Comparison of ENCODE assay signal across 22 cellular contexts in genomic region chr17:80096531-80097306, GRCh38. TPM values are rescaled to one million over a fixed set of nuclear protein-coding genes. Genes with fewer than 3 reads are reported as not detected.
DNase-seq lines count a peak whose midpoint lies in the region; ATAC-seq and TF ChIP-seq lines count a peak whose summit lies in the region.
"Had no signal": no experiment of that assay in that cellular context is flagged by ENCODE, and none has a peak within 500 bp of the region (broad histone marks: within the 10 kb centered on the region; RNA-seq: fewer than 3 reads in every experiment).

No MANE protein-coding gene starts in this region.

- no peak overlapping the region for H2AFZ ChIP-seq in hepatocyte

- 73% methylated on average over 17 of the region's 17 CpGs for WGBS in hepatocyte (ENCODE audit: low lambda C conversion rate, missing lambda C conversion rate)
- WGBS in sigmoid colon, 2 donors: 81 to 82% methylated on average over 17 of the region's 17 CpGs

- no peak for ATAC-seq in GM19463 (IDR thresholded peaks at IDR 0.05; ENCODE audit: unreplicated experiment)
- ATAC-seq: activated naive CD8-positive, alpha-beta T cell treated with anti-CD3 and anti-CD28 coated beads, Interleukin-2, amount 50 U/mL, for 24 hours; heart left ventricle; left lung; naive thymus-derived CD8-positive, alpha-beta T cell; pancreas; WTC11 had no signal

- H3K9me2 ChIP-seq in hepatocyte (replicated peaks; ENCODE audit: insufficient read depth): no peaks in the 10 kb centered on the region

- H3K27ac ChIP-seq in hepatocyte (no peak overlapping the region), sigmoid colon (no peak overlapping the region)
- H3K27ac ChIP-seq: epithelial cell of prostate, heart left ventricle, left lung, pancreas, right atrium auricular region, tibial artery had no signal

- peaks cover 9% of the 10 kb centered on the region for H3K4me1 ChIP-seq in NT2/D1 (ENCODE audit: insufficient read depth, insufficient read length)
- H3K4me1 ChIP-seq in hepatocyte (ENCODE audit: insufficient read depth): no peaks in the 10 kb centered on the region
- H3K4me1 ChIP-seq in sigmoid colon: peaks cover 0 to 9% (median 7%) of the 10 kb centered on the region in 4 donors

- DNase-seq in NCI-H82 (lab: John Stamatoyannopoulos, UW) (peak; percentile 24), NCI-H82 treated with DMSO at 0.1 percent for 48 hours (lab: John Stamatoyannopoulos, UW; ENCODE audit: unreplicated experiment) (no peak), NT2/D1 (ENCODE audit: low read depth, low spot score) (no peak), hepatocyte (ENCODE audit: low spot score) (peak; percentile 10), sigmoid colon (peak; percentile 54), cerebellum (ENCODE audit: low spot score) (no peak)
- no peak for DNase-seq in stimulated activated naive CD4-positive, alpha-beta T cell (lab: John Stamatoyannopoulos, UW)
- DNase-seq: activated CD4-positive, alpha-beta memory T cell treated with anti-CD3 and anti-CD28 coated beads for 36 hours; activated naive CD8-positive, alpha-beta T cell treated with anti-CD3 and anti-CD28 coated beads, Interleukin-2, amount 50 U/mL, for 24 hours; CD8-positive, alpha-beta memory T cell; heart left ventricle; naive thymus-derived CD8-positive, alpha-beta T cell; NCI-H526; stimulated activated CD4-positive, alpha-beta T cell treated with anti-CD3 and anti-CD28 coated beads, Interleukin-4, amount 100 ng/mL, for 4 hours; T1000; tibial artery had no signal

- no peak for TF ChIP-seq POLR2A in sigmoid colon (IDR thresholded peaks at IDR 0.05)

- H3K79me2 ChIP-seq in hepatocyte: no peaks in the 10 kb centered on the region

- TF ChIP-seq EP300 in sigmoid colon (IDR thresholded peaks at IDR 0.05): no peak

- H3K36me3 ChIP-seq in NT2/D1 (ENCODE audit: insufficient read depth, insufficient read length, low read length): no peaks in the 10 kb centered on the region
- no peaks in the 10 kb centered on the region for H3K36me3 ChIP-seq in hepatocyte (replicated peaks; ENCODE audit: insufficient read depth, low read depth)
- no peaks in the 10 kb centered on the region for H3K36me3 ChIP-seq in sigmoid colon
- H3K36me3 ChIP-seq: heart left ventricle, left lung, pancreas, right atrium auricular region, tibial artery had no signal

- H3K9ac ChIP-seq in NT2/D1 (ENCODE audit: insufficient read length, low read depth): peak overlapping the region; percentile 17

- no peaks in the 10 kb centered on the region for H4K20me1 ChIP-seq in hepatocyte (ENCODE audit: insufficient read depth, poor library complexity, severe bottlenecking)

- TF ChIP-seq CTCF in hepatocyte (IDR thresholded peaks at IDR 0.05; ENCODE audit: poor library complexity) (no peak), sigmoid colon (IDR thresholded peaks at IDR 0.05) (no peak)

- no peak overlapping the region for H3K4me2 ChIP-seq in hepatocyte

- no peak overlapping the region for H3K4me3 ChIP-seq in NT2/D1 (ENCODE audit: insufficient read length, low read depth)
- no peak overlapping the region for H3K4me3 ChIP-seq in hepatocyte
- no peak overlapping the region for H3K4me3 ChIP-seq in sigmoid colon
- H3K4me3 ChIP-seq: heart left ventricle, left lung, pancreas, right atrium auricular region, tibial artery had no signal

- H3K9me3 ChIP-seq in NT2/D1 (ENCODE audit: insufficient read depth, low read length): no peaks in the 10 kb centered on the region
- H3K9me3 ChIP-seq in hepatocyte (ENCODE audit: low read depth): no peaks in the 10 kb centered on the region
- no peaks in the 10 kb centered on the region for H3K9me3 ChIP-seq in sigmoid colon
- H3K9me3 ChIP-seq: heart left ventricle, left lung, pancreas, right atrium auricular region, tibial artery had no signal

- H3K27me3 ChIP-seq in NT2/D1 (ENCODE audit: insufficient read depth, insufficient read length) (peaks cover 6% of the 10 kb centered on the region), hepatocyte (no peaks in the 10 kb centered on the region), sigmoid colon (no peaks in the 10 kb centered on the region)
- H3K27me3 ChIP-seq: heart left ventricle, left lung, pancreas, right atrium auricular region, tibial artery had no signal

- intact Hi-C loops in sigmoid colon (cut with DNase I): no loop called here

RNA-seq across cellular contexts. Expression of gene GAA, which starts 4.7 kb away (rescaled TPM):
- total RNA-seq in hepatocyte (35.2 and 37.1 TPM in 2 replicates), sigmoid colon (10 to 100 TPM; 38.5 to 74.2 (median 54.4) TPM), cerebellum (14.0 TPM)
- polyA plus RNA-seq in hepatocyte (43.1 and 55.8 TPM in 2 replicates), sigmoid colon (10 to 100 TPM; 13.8 to 35.7 (median 30.7) TPM)

RNA-seq across cellular contexts. Expression of gene EIF4A3, which starts 50.2 kb away (rescaled TPM):
- total RNA-seq in hepatocyte (59.3 and 81.7 TPM in 2 replicates), sigmoid colon (10 to 100 TPM; 26.6 to 45.1 (median 39.8) TPM), cerebellum (36.0 TPM)
- polyA plus RNA-seq in hepatocyte (106 and 107 TPM in 2 replicates), sigmoid colon (10 to 100 TPM; 60.7 to 97.1 (median 85.1) TPM)

Comparison
In these comparisons a context has a peak if more than half of its experiments do, and no peak if none do; other contexts are left out.
1. DNase-seq: peak in NCI-H82 (single experiment), hepatocyte (single experiment) and sigmoid colon (single experiment); none in NCI-H82 treated with DMSO at 0.1 percent for 48 hours (single experiment), NT2/D1 (single experiment), cerebellum (single experiment) and stimulated activated naive CD4-positive, alpha-beta T cell (0 of 6).